ENCODE assay signal across 20 cellular contexts in genomic region chr10:64209574-64209973, GRCh38.
DNase-seq lines count a peak whose midpoint lies in the region; TF ChIP-seq lines count a peak whose summit lies in the region.
"Had no signal": no experiment of that assay in that cellular context is flagged by ENCODE, and none has a peak within 500 bp of the region (broad histone marks: within the 10 kb centered on the region; RNA-seq: fewer than 3 reads in every experiment).

No MANE protein-coding gene starts in this region.

- TF ChIP-seq CTCF in fibroblast of pulmonary artery (IDR thresholded peaks at IDR 0.05; ENCODE audit: low read length, missing control alignments) = no peak

- DNase-seq in G401 (ENCODE audit: low spot score) (peak; percentile 72), RKO (ENCODE audit: low spot score) (peak; percentile 46), fibroblast of pulmonary artery (ENCODE audit: low read depth) (peak; percentile 23), myocyte (ENCODE audit: low read depth) (peak; percentile 82), T-helper 9 cell (no peak), NCI-H187 treated with DMSO at 0.1 percent for 48 hours (lab: John Stamatoyannopoulos, UW) (no peak), NCI-H748 treated with DMSO at 0.1 percent for 48 hours (lab: John Stamatoyannopoulos, UW) (no peak), HuH-7.5 (ENCODE audit: low spot score) (no peak)
- DNase-seq: activated CD8-positive, alpha-beta memory T cell treated with anti-CD3 and anti-CD28 coated beads for 24 hours; activated naive CD4-positive, alpha-beta T cell treated with anti-CD3 and anti-CD28 coated beads, Interleukin-2, amount 10 ng/mL, durations not matched to agents 7 days and 5 days; activated T-cell treated with anti-CD3 and anti-CD28 coated beads, Interleukin-2, amount 50 U/mL, for 48 hours; effector CD8-positive, alpha-beta T cell; H7; natural killer cell; NCI-H1048; NCI-H1930; pancreas; stimulated activated CD4-positive, alpha-beta T cell treated with anti-CD3 and anti-CD28 coated beads, Interleukin-1b, Interleukin-23, amount 100 ng/mL, for 48 hours; stimulated activated naive CD4-positive, alpha-beta T cell; tibial artery had no signal

- no peak overlapping the region for H3K4me3 ChIP-seq in fibroblast of pulmonary artery (replicated peaks; ENCODE audit: low read depth, low read length)
- H3K4me3 ChIP-seq: pancreas, tibial artery had no signal

- in situ Hi-C loops in G401 (cut with HindIII; ENCODE audit: low sequenced_read_pairs) = no loop called here

Comparison
In these comparisons a context has a peak if more than half of its experiments do, and no peak if none do; other contexts are left out.
1. DNase-seq: peak in G401 (single experiment), RKO (single experiment), fibroblast of pulmonary artery (single experiment) and myocyte (single experiment); none in T-helper 9 cell (single experiment), NCI-H187 treated with DMSO at 0.1 percent for 48 hours (single experiment), NCI-H748 treated with DMSO at 0.1 percent for 48 hours (single experiment) and HuH-7.5 (single experiment).